ENCODE assay signal across 14 cellular contexts in the genomic region with DNA sequence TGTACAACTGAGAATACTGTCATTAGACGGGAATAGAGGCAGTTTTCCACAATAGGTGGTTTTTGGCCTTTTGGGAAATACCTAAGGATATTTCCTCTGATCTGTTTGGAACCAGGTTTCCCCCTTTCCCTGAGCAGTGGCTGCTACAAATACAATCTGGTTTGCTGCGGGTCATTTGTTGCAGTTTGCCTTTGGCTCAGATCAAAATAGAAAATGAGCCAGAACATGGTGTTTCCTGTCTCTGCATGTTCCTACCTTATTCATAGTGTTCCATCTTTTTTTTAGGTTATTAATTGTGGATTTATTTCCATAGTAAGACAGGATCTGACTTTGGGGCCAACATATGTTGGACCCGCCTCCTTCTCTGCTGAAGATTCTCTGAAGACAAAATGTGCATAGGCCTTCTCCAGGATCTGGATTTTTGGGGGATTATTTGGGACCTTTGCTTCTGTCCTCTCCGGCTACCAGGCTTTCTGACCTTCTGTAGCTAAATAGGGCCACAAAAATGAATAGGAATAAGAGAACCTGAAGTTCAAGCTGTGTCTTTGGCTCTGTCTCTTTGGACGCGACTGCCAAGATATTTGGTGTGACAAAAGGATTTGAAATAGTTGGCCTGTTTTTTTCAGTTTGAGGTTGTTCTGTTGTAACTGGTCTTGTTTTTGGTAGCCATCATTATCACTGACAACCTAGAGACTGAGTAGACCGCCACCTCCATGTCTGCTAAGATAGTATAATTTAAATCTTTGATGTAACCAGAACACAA.
DNase-seq lines count a peak whose midpoint lies in the region; ATAC-seq and TF ChIP-seq lines count a peak whose summit lies in the region.
"Had no signal": no experiment of that assay in that cellular context is flagged by ENCODE, and none has a peak within 500 bp of the region (broad histone marks: within the 10 kb centered on the region; RNA-seq: fewer than 3 reads in every experiment).

No MANE protein-coding gene starts in this region.

- no peak overlapping the region for H3K4me3 ChIP-seq in heart left ventricle
- no peak overlapping the region for H3K4me3 ChIP-seq in testis

- H3K27me3 ChIP-seq in heart left ventricle (no peaks in the 10 kb centered on the region), testis (no peaks in the 10 kb centered on the region)

- no peak for TF ChIP-seq POLR2A in heart left ventricle (IDR thresholded peaks at IDR 0.05)
- no peak for TF ChIP-seq POLR2A in testis (IDR thresholded peaks at IDR 0.05)

- POLR2A ChIA-PET in activated CD8-positive, alpha-beta T cell treated with anti-CD3 and anti-CD28 coated beads, Interleukin-2, amount 10 ng/mL, durations not matched to agents 7 days and 5 days (lab: Charles Lee), result interaction anchor here (0.6 kb wide), 1 partner anchor 429 kb away, joined by 3 read pairs; no protein-coding TSS in a partner anchor

- peaks cover 77% of the 10 kb centered on the region for H3K4me1 Mint-ChIP-seq in activated CD8-positive, alpha-beta T cell treated with anti-CD3 and anti-CD28 coated beads, Interleukin-2, amount 10 ng/mL, durations not matched to agents 7 days and 5 days (ENCODE audit: low read depth)
- H3K4me1 Mint-ChIP-seq in immature natural killer cell, result peaks cover 74 to 97% of the 10 kb centered on the region in 2 donors
- peaks cover 77% of the 10 kb centered on the region for H3K4me1 Mint-ChIP-seq in activated CD8-positive, alpha-beta memory T cell treated with anti-CD3 and anti-CD28 coated beads, Interleukin-2, amount 10 ng/mL, durations not matched to agents 7 days and 5 days

- DNase-seq in heart left ventricle, result no peak
- no peak for DNase-seq in left cardiac atrium
- DNase-seq in activated CD8-positive, alpha-beta T cell treated with anti-CD3 and anti-CD28 coated beads, Interleukin-2, amount 10 ng/mL, durations not matched to agents 7 days and 5 days, result no peak
- DNase-seq in immature natural killer cell, result no peak
- no peak for DNase-seq in testis
- DNase-seq in D341Med (ENCODE audit: low spot score), result no peak
- DNase-seq in activated CD8-positive, alpha-beta memory T cell treated with anti-CD3 and anti-CD28 coated beads, Interleukin-2, amount 10 ng/mL, durations not matched to agents 7 days and 5 days, result no peak
- no peak for DNase-seq in NCI-H526 treated with DMSO at 0.1 percent for 48 hours (lab: John Stamatoyannopoulos, UW)
- DNase-seq: Calu3, endodermal cell, foreskin fibroblast, NCI-H1105 treated with DMSO at 0.1 percent for 48 hours, NCI-H2171, NCI-H82 had no signal

- H3K27ac Mint-ChIP-seq in activated CD8-positive, alpha-beta T cell treated with anti-CD3 and anti-CD28 coated beads, Interleukin-2, amount 10 ng/mL, durations not matched to agents 7 days and 5 days, result peak overlapping the region; percentile 39
- H3K27ac Mint-ChIP-seq in immature natural killer cell, result peak overlapping the region in 5 of 6 donors; percentile 77 to 97 (median 95)
- no peak overlapping the region for H3K27ac Mint-ChIP-seq in activated CD8-positive, alpha-beta memory T cell treated with anti-CD3 and anti-CD28 coated beads, Interleukin-2, amount 10 ng/mL, durations not matched to agents 7 days and 5 days
- H3K27ac Mint-ChIP-seq: endodermal cell had no signal

- H3K9me3 ChIP-seq in heart left ventricle (peaks cover 0 to 6% (median 0%) of the 10 kb centered on the region in 12 donors), testis (no peaks in the 10 kb centered on the region)

- H3K36me3 Mint-ChIP-seq in activated CD8-positive, alpha-beta T cell treated with anti-CD3 and anti-CD28 coated beads, Interleukin-2, amount 10 ng/mL, durations not matched to agents 7 days and 5 days (ENCODE audit: low read depth), result peaks cover 90% of the 10 kb centered on the region
- peaks cover 25 to 40% (median 32%) of the 10 kb centered on the region in 3 donors for H3K36me3 Mint-ChIP-seq in immature natural killer cell
- peaks cover 64% of the 10 kb centered on the region for H3K36me3 Mint-ChIP-seq in activated CD8-positive, alpha-beta memory T cell treated with anti-CD3 and anti-CD28 coated beads, Interleukin-2, amount 10 ng/mL, durations not matched to agents 7 days and 5 days

- CTCF ChIA-PET in activated CD8-positive, alpha-beta T cell treated with anti-CD3 and anti-CD28 coated beads, Interleukin-2, amount 10 ng/mL, durations not matched to agents 7 days and 5 days (lab: Charles Lee), result interaction anchor here (12.3 kb wide), 1 partner anchor 10 kb away, joined by 136 read pairs; no protein-coding TSS in a partner anchor
- CTCF ChIA-PET in activated CD8-positive, alpha-beta memory T cell treated with anti-CD3 and anti-CD28 coated beads, Interleukin-2, amount 10 ng/mL, durations not matched to agents 7 days and 5 days (lab: Charles Lee), result no interaction called here

- peaks cover 3% of the 10 kb centered on the region for H3K9me3 Mint-ChIP-seq in activated CD8-positive, alpha-beta T cell treated with anti-CD3 and anti-CD28 coated beads, Interleukin-2, amount 10 ng/mL, durations not matched to agents 7 days and 5 days (ENCODE audit: insufficient read depth)
- no peaks in the 10 kb centered on the region for H3K9me3 Mint-ChIP-seq in immature natural killer cell
- no peaks in the 10 kb centered on the region for H3K9me3 Mint-ChIP-seq in activated CD8-positive, alpha-beta memory T cell treated with anti-CD3 and anti-CD28 coated beads, Interleukin-2, amount 10 ng/mL, durations not matched to agents 7 days and 5 days (ENCODE audit: low read depth)

- no peak for ATAC-seq in heart left ventricle
- no peak for ATAC-seq in left cardiac atrium
- ATAC-seq in activated CD8-positive, alpha-beta T cell treated with anti-CD3 and anti-CD28 coated beads, Interleukin-2, amount 10 ng/mL, durations not matched to agents 7 days and 5 days, result no peak
- no peak for ATAC-seq in activated CD8-positive, alpha-beta memory T cell treated with anti-CD3 and anti-CD28 coated beads, Interleukin-2, amount 10 ng/mL, durations not matched to agents 7 days and 5 days

- peak overlapping the region in 10 of 12 donors; percentile 13 to 99 (median 85) for H3K27ac ChIP-seq in heart left ventricle
- H3K27ac ChIP-seq in testis, result peak overlapping the region; percentile 43 to 79

- intact Hi-C loops in heart left ventricle (cut with DNase I), result loop anchor here in 4 of 10 donors (5.0 to 10.0 kb wide), 3 partner anchors 119 to 297 kb away; partner anchors contain the start of genes SNAPC1 (in 3 of the 4) and HIF1A (in 1 of the 4)
- intact Hi-C loops in left cardiac atrium (cut with DNase I), result loop anchor here in 1 of 2 donors (5.0 kb wide), 1 partner anchor 229 kb away; the partner anchor contains the start of gene HIF1A
- intact Hi-C loops in testis (cut with DNase I; ENCODE audit: low total_unique reads), result loop anchor here (5.0 to 10.0 kb wide), 2 partner anchors 59 to 227 kb away; partner anchors contain the start of gene HIF1A

- no peaks in the 10 kb centered on the region for H3K27me3 Mint-ChIP-seq in activated CD8-positive, alpha-beta T cell treated with anti-CD3 and anti-CD28 coated beads, Interleukin-2, amount 10 ng/mL, durations not matched to agents 7 days and 5 days (ENCODE audit: low read depth)
- H3K27me3 Mint-ChIP-seq in immature natural killer cell (ENCODE audit: low read depth in 3 of 3), result peaks cover 21 to 49% (median 46%) of the 10 kb centered on the region in 3 donors
- no peaks in the 10 kb centered on the region for H3K27me3 Mint-ChIP-seq in activated CD8-positive, alpha-beta memory T cell treated with anti-CD3 and anti-CD28 coated beads, Interleukin-2, amount 10 ng/mL, durations not matched to agents 7 days and 5 days

- H3K36me3 ChIP-seq in heart left ventricle, result peaks cover 0 to 5% (median 0%) of the 10 kb centered on the region in 9 donors
- H3K36me3 ChIP-seq in testis (ENCODE audit: low read depth, missing control alignments), result no peaks in the 10 kb centered on the region

- TF ChIP-seq CTCF in heart left ventricle (IDR thresholded peaks at IDR 0.05) (no peak), testis (IDR thresholded peaks at IDR 0.05) (no peak)

- H3K4me1 ChIP-seq in heart left ventricle (peaks cover 3 to 82% (median 70%) of the 10 kb centered on the region in 12 donors), testis (peaks cover 46% of the 10 kb centered on the region)

- H3K4me3 Mint-ChIP-seq in activated CD8-positive, alpha-beta T cell treated with anti-CD3 and anti-CD28 coated beads, Interleukin-2, amount 10 ng/mL, durations not matched to agents 7 days and 5 days, result no peak overlapping the region
- H3K4me3 Mint-ChIP-seq in immature natural killer cell, result no peak overlapping the region
- no peak overlapping the region for H3K4me3 Mint-ChIP-seq in activated CD8-positive, alpha-beta memory T cell treated with anti-CD3 and anti-CD28 coated beads, Interleukin-2, amount 10 ng/mL, durations not matched to agents 7 days and 5 days
- H3K4me3 Mint-ChIP-seq: endodermal cell had no signal

- 81 to 86% (median 83%) methylated on average over 7 of the region's 7 CpGs for WGBS in heart left ventricle, 4 donors
- WGBS in testis, 2 donors, result 65% methylated on average over 7 of the region's 7 CpGs
